9 cellular contexts compared by ENCODE assay signal in the genomic region with DNA sequence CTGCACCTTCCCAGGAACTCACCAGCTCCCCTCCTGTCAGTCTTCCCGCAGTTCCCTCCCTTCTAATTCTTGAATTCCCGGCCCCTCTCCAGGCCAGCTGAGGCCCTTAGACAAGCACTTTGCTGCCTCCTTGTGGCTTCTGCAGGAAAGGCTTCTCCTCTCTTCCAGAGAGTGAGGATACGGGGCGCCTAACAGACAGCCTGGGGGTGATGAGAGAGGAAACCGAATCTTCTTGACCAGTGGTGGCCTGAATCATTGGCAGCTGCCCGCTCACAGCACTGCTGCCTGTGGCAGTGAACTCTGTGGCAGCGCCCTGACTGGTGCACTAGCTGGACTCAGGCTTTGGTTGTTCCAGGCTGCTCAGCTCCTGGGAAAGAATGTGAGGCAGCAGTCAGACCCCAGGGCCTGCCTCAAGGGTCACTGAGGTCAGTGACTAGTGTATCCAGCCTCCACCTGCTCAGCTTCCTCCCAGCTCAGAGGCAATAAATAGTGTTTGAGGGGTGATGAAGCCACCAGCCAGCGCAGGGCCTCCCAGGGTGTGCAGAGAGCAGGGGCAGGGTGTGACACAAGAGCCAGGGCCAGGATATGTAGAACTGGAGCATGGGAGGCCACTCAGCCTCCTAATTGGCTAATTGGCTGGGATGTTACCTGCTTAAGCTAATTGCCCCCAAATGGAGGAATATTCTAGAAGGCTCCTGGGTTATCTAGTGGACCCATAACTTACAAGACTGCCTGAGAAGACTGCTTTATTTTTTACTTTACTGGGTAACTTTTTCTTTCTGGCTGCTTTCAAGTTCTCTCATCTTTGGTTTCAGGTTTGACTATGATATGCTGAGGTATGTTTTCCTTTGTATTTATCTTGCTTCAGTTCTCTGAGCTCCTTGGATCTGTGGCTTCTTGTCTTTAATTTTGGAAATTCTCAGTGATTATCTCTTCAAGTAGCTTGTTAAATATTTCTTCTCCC. TPM values are rescaled to one million over a fixed set of nuclear protein-coding genes. Genes with fewer than 3 reads are reported as not detected.
DNase-seq lines count a peak whose midpoint lies in the region; TF ChIP-seq lines count a peak whose summit lies in the region.
"Had no signal": no experiment of that assay in that cellular context is flagged by ENCODE, and none has a peak within 500 bp of the region (broad histone marks: within the 10 kb centered on the region; RNA-seq: fewer than 3 reads in every experiment).

No MANE protein-coding gene starts in this region.

- H3K27ac Mint-ChIP-seq in activated naive CD4-positive, alpha-beta T cell treated with anti-CD3 and anti-CD28 coated beads, Interleukin-2, amount 10 ng/mL, durations not matched to agents 7 days and 5 days = no peak overlapping the region

- no peaks in the 10 kb centered on the region for H3K27me3 Mint-ChIP-seq in activated naive CD4-positive, alpha-beta T cell treated with anti-CD3 and anti-CD28 coated beads, Interleukin-2, amount 10 ng/mL, durations not matched to agents 7 days and 5 days

- intact Hi-C loops in vagina (cut with DNase I) = no loop called here

- H3K36me3 ChIP-seq in osteoblast (ENCODE audit: insufficient read depth, low read length) (no peaks in the 10 kb centered on the region), vagina (no peaks in the 10 kb centered on the region)

- H3K36me3 Mint-ChIP-seq in activated naive CD4-positive, alpha-beta T cell treated with anti-CD3 and anti-CD28 coated beads, Interleukin-2, amount 10 ng/mL, durations not matched to agents 7 days and 5 days = peaks cover 8% of the 10 kb centered on the region

- TF ChIP-seq CTCF in GM12864 (IDR thresholded peaks at IDR 0.05; ENCODE audit: low read depth, low read length, missing control alignments) = peak; percentile 94
- TF ChIP-seq CTCF in LNCaP clone FGC (IDR thresholded peaks at IDR 0.05; ENCODE audit: control insufficient read depth, extremely low read depth, insufficient read depth) = peak; percentile 86
- peak; percentile 73 for TF ChIP-seq CTCF in RWPE1 (conservative IDR thresholded peaks at IDR 0.05; ENCODE audit: low read depth)
- peak; percentile 95 for TF ChIP-seq CTCF in osteoblast (IDR thresholded peaks at IDR 0.05; ENCODE audit: extremely low read depth, low read depth, low read length)
- peak; percentile 43 to 70 (median 56) for TF ChIP-seq CTCF in vagina (IDR thresholded peaks at IDR 0.05)

- H3K4me3 Mint-ChIP-seq in activated naive CD4-positive, alpha-beta T cell treated with anti-CD3 and anti-CD28 coated beads, Interleukin-2, amount 10 ng/mL, durations not matched to agents 7 days and 5 days = no peak overlapping the region

- H3K27ac ChIP-seq in RWPE1 (no peak overlapping the region), osteoblast (ENCODE audit: low read depth, low read length) (no peak overlapping the region), vagina (no peak overlapping the region)
- H3K27ac ChIP-seq: epithelial cell of prostate had no signal

- H3K4me1 ChIP-seq in osteoblast (ENCODE audit: insufficient read depth, low read length) (no peaks in the 10 kb centered on the region), vagina (peaks cover 23% of the 10 kb centered on the region)

- peaks cover 15% of the 10 kb centered on the region for H3K4me1 Mint-ChIP-seq in activated naive CD4-positive, alpha-beta T cell treated with anti-CD3 and anti-CD28 coated beads, Interleukin-2, amount 10 ng/mL, durations not matched to agents 7 days and 5 days

- peaks cover 4% of the 10 kb centered on the region for H3K79me2 ChIP-seq in osteoblast (ENCODE audit: insufficient read depth, low read length)

- no peaks in the 10 kb centered on the region for H3K9me3 Mint-ChIP-seq in activated naive CD4-positive, alpha-beta T cell treated with anti-CD3 and anti-CD28 coated beads, Interleukin-2, amount 10 ng/mL, durations not matched to agents 7 days and 5 days

- H3K27me3 ChIP-seq in osteoblast (ENCODE audit: insufficient read depth, low read length) (no peaks in the 10 kb centered on the region), vagina (no peaks in the 10 kb centered on the region)

- CTCF ChIA-PET in RWPE1 (lab: Yijun Ruan, JAX) = interaction anchor here (0.6 to 2.2 kb wide), 13 partner anchors 9 to 224 kb away, joined by 3 to 13 read pairs (median 3); a partner anchor contains a TSS
- CTCF ChIA-PET in activated naive CD4-positive, alpha-beta T cell treated with anti-CD3 and anti-CD28 coated beads, Interleukin-2, amount 10 ng/mL, durations not matched to agents 7 days and 5 days (lab: Charles Lee) = interaction anchor here (0.6 to 6.4 kb wide), 28 partner anchors 11 to 626 kb away, joined by 3 to 71 read pairs (median 4); a partner anchor contains a TSS

- no peak overlapping the region for H3K4me2 ChIP-seq in osteoblast (ENCODE audit: insufficient read depth, low read length)

- POLR2A ChIA-PET in RWPE1 (lab: Yijun Ruan, JAX; ENCODE audit: low non-redundant PET) = interaction anchor here (0.5 kb wide), 1 partner anchor 29 kb away, joined by 3 read pairs; no protein-coding TSS in a partner anchor

- TF ChIP-seq POLR2A in vagina (IDR thresholded peaks at IDR 0.05) = no peak

- peaks cover 16% of the 10 kb centered on the region for H4K20me1 ChIP-seq in osteoblast (ENCODE audit: insufficient read depth, low read length)

- no peak overlapping the region for H2AFZ ChIP-seq in osteoblast (ENCODE audit: low read length)

- H3K4me3 ChIP-seq in GM12864 (ENCODE audit: low read depth, low read length) = no peak overlapping the region
- H3K4me3 ChIP-seq in LNCaP clone FGC (ENCODE audit: low read depth, low read length) = no peak overlapping the region
- H3K4me3 ChIP-seq in osteoblast (ENCODE audit: insufficient read depth, low read length) = no peak overlapping the region
- no peak overlapping the region for H3K4me3 ChIP-seq in vagina

- DNase-seq in GM12864 (ENCODE audit: low read depth) (peak; percentile 30), LNCaP clone FGC (ENCODE audit: low read depth) (peak; percentile 52), RWPE1 (ENCODE audit: low spot score) (peak; percentile 51), globus pallidus (ENCODE audit: low spot score) (peak; percentile 77), osteoblast (ENCODE audit: insufficient read length, low spot score, missing footprints) (peak; percentile 93), vagina (ENCODE audit: extremely low spot score in 2 of 2) (no peak), SKM-1 (lab: John Stamatoyannopoulos, UW; ENCODE audit: unreplicated experiment) (no peak)
- peak; percentile 78 for DNase-seq in activated naive CD4-positive, alpha-beta T cell treated with anti-CD3 and anti-CD28 coated beads, Interleukin-2, amount 10 ng/mL, durations not matched to agents 7 days and 5 days

- no peaks in the 10 kb centered on the region for H3K9me3 ChIP-seq in osteoblast (ENCODE audit: low read depth, low read length)
- no peaks in the 10 kb centered on the region for H3K9me3 ChIP-seq in vagina

RNA-seq across cellular contexts. Expression of a gene that starts 12.9 kb away (rescaled TPM):
- total RNA-seq in osteoblast (51.0 and 56.5 TPM in 2 replicates), vagina (40.8 TPM)

RNA-seq across cellular contexts. Expression of a gene that starts 24.6 kb away (rescaled TPM):
- total RNA-seq in osteoblast = 0.59 and 0.72 TPM in 2 replicates
- total RNA-seq in vagina = not detected

RNA-seq across cellular contexts. Expression of a gene that starts 42.0 kb away (rescaled TPM):
- total RNA-seq in osteoblast (not detected in 2 replicates), vagina (not detected)

RNA-seq across cellular contexts. Expression of a gene that starts 42.5 kb away (rescaled TPM):
- 11.6 and 12.4 TPM in 2 replicates for total RNA-seq in osteoblast
- 22.1 TPM for total RNA-seq in vagina

Comparison
In these comparisons a context has a peak if more than half of its experiments do, and no peak if none do; other contexts are left out.
1. DNase-seq: peak in GM12864 (single experiment), LNCaP clone FGC (single experiment), RWPE1 (single experiment), activated naive CD4-positive, alpha-beta T cell treated with anti-CD3 and anti-CD28 coated beads, Interleukin-2, amount 10 ng/mL, durations not matched to agents 7 days and 5 days (single experiment), globus pallidus (single experiment) and osteoblast (single experiment); none in vagina (0 of 2) and SKM-1 (single experiment).
2. Peak in every context shown above with its lines, with median percentiles within 50 percentile points of each other: CTCF ChIP-seq.